17 cellular contexts compared by ENCODE assay signal in the genomic region with DNA sequence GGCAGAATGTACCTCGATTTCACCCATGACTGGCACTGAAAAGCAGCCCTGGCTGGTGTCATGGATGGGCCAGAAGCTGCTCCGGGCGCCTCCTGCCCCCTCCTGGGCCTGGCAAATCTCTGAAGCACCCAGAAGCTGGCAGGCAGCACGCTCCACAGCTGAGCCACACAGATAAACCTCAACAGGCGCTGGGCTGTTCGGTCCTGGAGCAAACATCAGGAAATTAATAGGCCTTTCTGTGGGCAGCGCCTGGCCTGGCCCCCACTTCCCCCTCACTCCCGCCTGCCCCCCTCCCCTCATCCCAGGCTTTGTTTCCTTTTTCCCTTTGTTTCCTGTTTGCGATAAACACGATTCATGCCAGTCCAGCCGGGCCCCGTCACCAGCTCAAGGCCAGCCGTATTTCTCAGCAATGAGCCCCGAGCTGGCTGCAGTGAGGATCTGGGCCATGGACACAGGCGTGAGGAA. TPM values are rescaled to one million over a fixed set of nuclear protein-coding genes. Genes with fewer than 3 reads are reported as not detected.
DNase-seq lines count a peak whose midpoint lies in the region; TF ChIP-seq lines count a peak whose summit lies in the region.
"Had no signal": no experiment of that assay in that cellular context is flagged by ENCODE, and none has a peak within 500 bp of the region (broad histone marks: within the 10 kb centered on the region; RNA-seq: fewer than 3 reads in every experiment).

No MANE protein-coding gene starts in this region.

- peaks cover 0 to 16% (median 2%) of the 10 kb centered on the region in 4 donors for H3K4me1 ChIP-seq in stomach
- H3K4me1 ChIP-seq: A549, thyroid gland had no signal

- peaks cover 0 to 95% (median 10%) of the 10 kb centered on the region in 3 donors for H3K27me3 ChIP-seq in stomach
- H3K27me3 ChIP-seq: thyroid gland had no signal

- TF ChIP-seq POLR2A in stomach (IDR thresholded peaks at IDR 0.05) = no peak

- H3K36me3 ChIP-seq in stomach = no peaks in the 10 kb centered on the region
- H3K36me3 ChIP-seq: thyroid gland had no signal

- WGBS in stomach, 5 donors = 13 to 26% (median 15%) methylated on average over 15 of the region's 15 CpGs

- H3K4me3 ChIP-seq in cardiac fibroblast (replicated peaks in 1 of 2; ENCODE audit: low read depth in 2 of 2, low read length in 2 of 2) = no peak overlapping the region
- H3K4me3 ChIP-seq in stomach = no peak overlapping the region
- H3K4me3 ChIP-seq: A549, thyroid gland had no signal

- peak; percentile 33 for DNase-seq in NCI-H2029 (lab: John Stamatoyannopoulos, UW)
- no peak for DNase-seq in NCI-H2029 treated with DMSO at 0.1 percent for 48 hours (lab: John Stamatoyannopoulos, UW)
- peak; percentile 12 to 15 for DNase-seq in cardiac fibroblast (ENCODE audit: low read depth in 2 of 2)
- DNase-seq in left kidney (ENCODE audit: low read depth, low spot score) = peak; percentile 86
- DNase-seq in stomach = peak; percentile 32
- DNase-seq in iPS-NIHi11 (ENCODE audit: low spot score) = no peak
- no peak for DNase-seq in dedifferentiated amniotic fluid mesenchymal stem cell (ENCODE audit: extremely low spot score)
- no peak for DNase-seq in posterior vena cava (ENCODE audit: low spot score)
- DNase-seq: activated CD4-positive, alpha-beta T cell treated with anti-CD3 and anti-CD28 coated beads, Interleukin-2, amount 50 U/mL, for 48 hours; effector memory CD8-positive, alpha-beta T cell; foreskin melanocyte; kidney glomerular epithelial cell; natural killer cell; RPMI8226; T1000; thyroid gland had no signal

- intact Hi-C loops in stomach (cut with DNase I; ENCODE audit: low total_unique reads) (no loop called here), posterior vena cava (cut with DNase I) (no loop called here)

- H3K9me3 ChIP-seq in stomach = no peaks in the 10 kb centered on the region
- H3K9me3 ChIP-seq: A549, thyroid gland had no signal

- TF ChIP-seq CTCF in cardiac fibroblast (IDR thresholded peaks at IDR 0.05; ENCODE audit: low read depth, low read length) (no peak), stomach (IDR thresholded peaks at IDR 0.05) (no peak)

- H3K27ac ChIP-seq in stomach = no peak overlapping the region
- H3K27ac ChIP-seq: A549, thyroid gland had no signal

- no peak for TF ChIP-seq EP300 in stomach (IDR thresholded peaks at IDR 0.05)

RNA-seq across cellular contexts. Expression of gene DISP3, which starts 20.1 kb away (rescaled TPM):
- total RNA-seq in stomach (under 1 TPM in 1 of 5 donors, not detected in 4; 0.45 TPM), posterior vena cava (not detected)
- under 1 TPM in 1 of 3 donors, not detected in 2; 0.08 TPM for polyA plus RNA-seq in stomach
- total RNA-seq: thyroid gland had no signal

Comparison
In these comparisons a context has a peak if more than half of its experiments do, and no peak if none do; other contexts are left out.
1. DNase-seq: peak in NCI-H2029 (single experiment), cardiac fibroblast (2 of 2), left kidney (single experiment) and stomach (single experiment); none in NCI-H2029 treated with DMSO at 0.1 percent for 48 hours (single experiment), iPS-NIHi11 (single experiment), dedifferentiated amniotic fluid mesenchymal stem cell (single experiment) and posterior vena cava (single experiment).